In the genomic region with DNA sequence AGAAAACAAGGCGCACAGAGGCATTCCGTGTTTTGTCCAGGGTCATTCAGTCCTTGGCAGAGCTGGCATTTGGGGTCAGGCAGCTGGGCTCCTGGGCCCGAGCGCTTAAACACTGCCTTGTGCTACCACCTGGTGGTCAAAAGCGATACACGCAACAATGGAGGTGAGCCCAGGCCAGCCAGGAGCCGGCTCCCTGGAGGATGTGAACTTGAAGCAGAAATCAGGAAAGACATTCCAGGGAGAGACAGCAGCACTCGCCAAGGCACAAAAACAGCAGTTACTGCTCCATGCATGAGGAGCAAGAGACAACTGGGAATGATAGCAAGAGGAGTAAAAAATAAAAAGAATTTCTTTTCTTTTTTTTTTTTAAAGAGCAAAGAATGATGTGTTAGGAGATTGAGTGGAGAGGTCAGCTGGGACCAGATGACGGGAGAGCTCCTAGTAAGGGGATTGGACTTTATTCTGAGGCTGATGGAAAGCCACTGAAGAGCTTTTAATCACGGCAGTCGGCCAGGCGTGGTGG, we compare ENCODE assay signal across 8 cellular contexts. TPM values are rescaled to one million over a fixed set of nuclear protein-coding genes. Genes with fewer than 3 reads are reported as not detected.
DNase-seq lines count a peak whose midpoint lies in the region; ATAC-seq lines count a peak whose summit lies in the region.

No MANE protein-coding gene starts in this region.

- ATAC-seq in GM21737 (IDR thresholded peaks at IDR 0.05; ENCODE audit: unreplicated experiment) = peak; percentile 96
- peak; percentile 99 for ATAC-seq in Right ventricle myocardium superior (ENCODE audit: poor library complexity)

- intact Hi-C loops in Right ventricle myocardium superior (cut with DNase I) = loop anchor here (2.0 to 5.0 kb wide), 2 partner anchors 108 to 359 kb away; no protein-coding TSS in a partner anchor

- DNase-seq in GM03348 (ENCODE audit: low spot score) (peak; percentile 91), SK-N-DZ (ENCODE audit: low spot score) (peak; percentile 65), Right ventricle myocardium superior (peak; percentile 85), pulmonary artery endothelial cell (ENCODE audit: low read depth, low spot score) (peak; percentile 57), GF-D8 (lab: John Stamatoyannopoulos, UW) (no peak)
- peak; percentile 28 for DNase-seq in Jurkat, Clone E6-1 (ENCODE audit: low read depth, low spot score)
- DNase-seq in activated naive CD4-positive, alpha-beta T cell treated with anti-CD3 and anti-CD28 coated beads, Interleukin-2, amount 50 U/mL, for 16 hours = peak; percentile 61

- H3K4me3 ChIP-seq in Jurkat, Clone E6-1 (ENCODE audit: low read length) = no peak overlapping the region

RNA-seq across cellular contexts. Expression of gene SCYGR8, which starts 20.7 kb away (rescaled TPM):
- polyA plus RNA-seq in Jurkat, Clone E6-1 (2012; ENCODE audit: insufficient read depth, insufficient read length) = not detected
- not detected in 2 replicates for polyA plus RNA-seq in SK-N-DZ (2014; cell fraction: cytosol; rRNA removed)
- not detected in 2 replicates for polyA plus RNA-seq in SK-N-DZ (2014; cell fraction: nucleus; rRNA removed)
- total RNA-seq in Right ventricle myocardium superior = not detected
- not detected in 2 replicates for total RNA-seq in pulmonary artery endothelial cell

RNA-seq across cellular contexts. Expression of gene SCYGR7, which starts 38.3 kb away (rescaled TPM):
- polyA plus RNA-seq in Jurkat, Clone E6-1 (2012; ENCODE audit: insufficient read depth, insufficient read length) = not detected
- polyA plus RNA-seq in SK-N-DZ (2014; cell fraction: cytosol; rRNA removed) = not detected in 2 replicates
- polyA plus RNA-seq in SK-N-DZ (2014; cell fraction: nucleus; rRNA removed) = not detected in 2 replicates
- total RNA-seq in Right ventricle myocardium superior (not detected), pulmonary artery endothelial cell (not detected in 2 replicates)

RNA-seq across cellular contexts. Expression of gene SCYGR6, which starts 41.9 kb away (rescaled TPM):
- not detected for polyA plus RNA-seq in Jurkat, Clone E6-1 (2012; ENCODE audit: insufficient read depth, insufficient read length)
- not detected in 2 replicates for polyA plus RNA-seq in SK-N-DZ (2014; cell fraction: cytosol; rRNA removed)
- not detected in 2 replicates for polyA plus RNA-seq in SK-N-DZ (2014; cell fraction: nucleus; rRNA removed)
- total RNA-seq in Right ventricle myocardium superior (not detected), pulmonary artery endothelial cell (not detected in 2 replicates)

RNA-seq across cellular contexts. Expression of gene CCL20, which starts 47.2 kb away (rescaled TPM):
- not detected for polyA plus RNA-seq in Jurkat, Clone E6-1 (2012; ENCODE audit: insufficient read depth, insufficient read length)
- not detected in 2 replicates for polyA plus RNA-seq in SK-N-DZ (2014; cell fraction: cytosol; rRNA removed)
- not detected in 2 replicates for polyA plus RNA-seq in SK-N-DZ (2014; cell fraction: nucleus; rRNA removed)
- total RNA-seq in Right ventricle myocardium superior (not detected), pulmonary artery endothelial cell (1.1 TPM in 1 of 2 replicates, not detected in the other)

RNA-seq across cellular contexts. Expression of gene SLC19A3, which starts 48.6 kb away (rescaled TPM):
- not detected for polyA plus RNA-seq in Jurkat, Clone E6-1 (2012; ENCODE audit: insufficient read depth, insufficient read length)
- 0.61 and 1.9 TPM in 2 replicates for polyA plus RNA-seq in SK-N-DZ (2014; cell fraction: cytosol; rRNA removed)
- polyA plus RNA-seq in SK-N-DZ (2014; cell fraction: nucleus; rRNA removed) = 1.4 and 1.6 TPM in 2 replicates
- total RNA-seq in Right ventricle myocardium superior (2.1 TPM), pulmonary artery endothelial cell (0.07 and 0.39 TPM in 2 replicates)
